Comparison of ENCODE assay signal across 8 cellular contexts in genomic region chr12:18139989-18140596, GRCh38. TPM values are rescaled to one million over a fixed set of nuclear protein-coding genes. Genes with fewer than 3 reads are reported as not detected.
DNase-seq lines count a peak whose midpoint lies in the region; ATAC-seq and TF ChIP-seq lines count a peak whose summit lies in the region.

No MANE protein-coding gene starts in this region.

- H3K27me3 ChIP-seq in BLaER1, result no peaks in the 10 kb centered on the region
- no peaks in the 10 kb centered on the region for H3K27me3 ChIP-seq in endodermal cell (ENCODE audit: control insufficient read depth, insufficient read depth, low read length, poor library complexity, severe bottlenecking)

- H3K27me3 Mint-ChIP-seq in endodermal cell (ENCODE audit: insufficient read depth), result no peaks in the 10 kb centered on the region
- no peaks in the 10 kb centered on the region for H3K27me3 Mint-ChIP-seq in progenitor cell of endocrine pancreas
- H3K27me3 Mint-ChIP-seq in activated naive CD8-positive, alpha-beta T cell treated with anti-CD3 and anti-CD28 coated beads, Interleukin-2, amount 50 U/mL, for 24 hours, result no peaks in the 10 kb centered on the region
- no peaks in the 10 kb centered on the region for H3K27me3 Mint-ChIP-seq in stimulated activated naive B cell treated with anti-CD40 and anti-IgM and Interleukin-4, amounts not matched to agents 10 μg/mL and 1 μg/mL and 100 μg/mL, for 72 hours

- TF ChIP-seq CTCF in endodermal cell (conservative IDR thresholded peaks at IDR 0.05) (peak; percentile 99), progenitor cell of endocrine pancreas (IDR thresholded peaks at IDR 0.05; ENCODE audit: unreplicated experiment) (peak; percentile 96)

- no peaks in the 10 kb centered on the region for H3K9me3 ChIP-seq in BLaER1
- H3K9me3 ChIP-seq in endodermal cell (ENCODE audit: control insufficient read depth, low read length), result no peaks in the 10 kb centered on the region

- H3K4me1 ChIP-seq in BLaER1 (peaks cover 24% of the 10 kb centered on the region), endodermal cell (ENCODE audit: control insufficient read depth, insufficient read depth, low read length) (no peaks in the 10 kb centered on the region)

- peak; percentile 57 for ATAC-seq in GM21360 (IDR thresholded peaks at IDR 0.05; ENCODE audit: unreplicated experiment)
- no peak for ATAC-seq in activated naive CD8-positive, alpha-beta T cell treated with anti-CD3 and anti-CD28 coated beads, Interleukin-2, amount 50 U/mL, for 24 hours
- ATAC-seq in stimulated activated naive B cell treated with anti-CD40 and anti-IgM and Interleukin-4, amounts not matched to agents 10 μg/mL and 1 μg/mL and 100 μg/mL, for 72 hours (replicated peaks), result no peak

- WGBS in endodermal cell (ENCODE audit: insufficient coverage in 1 of 2, insufficient read length in 1 of 2), 2 experiments, result no CpG with 5 or more reads among the region's 1 CpG

- no peaks in the 10 kb centered on the region for H4K20me1 ChIP-seq in BLaER1

- peak; percentile 20 for DNase-seq in NCI-H446 treated with DMSO at 0.1 percent for 48 hours (lab: John Stamatoyannopoulos, UW)
- no peak for DNase-seq in endodermal cell
- DNase-seq in progenitor cell of endocrine pancreas (ENCODE audit: low spot score, unreplicated experiment), result no peak
- no peak for DNase-seq in activated naive CD8-positive, alpha-beta T cell treated with anti-CD3 and anti-CD28 coated beads, Interleukin-2, amount 50 U/mL, for 24 hours
- DNase-seq in NCI-H2107 treated with DMSO at 0.1 percent for 48 hours (lab: John Stamatoyannopoulos, UW; ENCODE audit: unreplicated experiment), result no peak
- DNase-seq in stimulated activated naive B cell treated with anti-CD40 and anti-IgM and Interleukin-4, amounts not matched to agents 10 μg/mL and 1 μg/mL and 100 μg/mL, for 72 hours, result no peak

- H3K27ac ChIP-seq in BLaER1 (peak overlapping the region; percentile 81; the same call in 1 of the 2 replicates), endodermal cell (ENCODE audit: low read depth, low read length) (no peak overlapping the region)

- H3K27ac Mint-ChIP-seq in endodermal cell, result no peak overlapping the region
- H3K27ac Mint-ChIP-seq in progenitor cell of endocrine pancreas, result no peak overlapping the region
- no peak overlapping the region for H3K27ac Mint-ChIP-seq in activated naive CD8-positive, alpha-beta T cell treated with anti-CD3 and anti-CD28 coated beads, Interleukin-2, amount 50 U/mL, for 24 hours
- no peak overlapping the region for H3K27ac Mint-ChIP-seq in stimulated activated naive B cell treated with anti-CD40 and anti-IgM and Interleukin-4, amounts not matched to agents 10 μg/mL and 1 μg/mL and 100 μg/mL, for 72 hours

- no peak overlapping the region for H3K4me3 ChIP-seq in BLaER1
- no peak overlapping the region for H3K4me3 ChIP-seq in endodermal cell (ENCODE audit: low read length)

- H3K4me3 Mint-ChIP-seq in endodermal cell (no peak overlapping the region), progenitor cell of endocrine pancreas (ENCODE audit: low read depth) (no peak overlapping the region)
- H3K4me3 Mint-ChIP-seq in activated naive CD8-positive, alpha-beta T cell treated with anti-CD3 and anti-CD28 coated beads, Interleukin-2, amount 50 U/mL, for 24 hours, result no peak overlapping the region
- H3K4me3 Mint-ChIP-seq in stimulated activated naive B cell treated with anti-CD40 and anti-IgM and Interleukin-4, amounts not matched to agents 10 μg/mL and 1 μg/mL and 100 μg/mL, for 72 hours, result no peak overlapping the region

- H3K36me3 ChIP-seq in BLaER1 (no peaks in the 10 kb centered on the region), endodermal cell (ENCODE audit: control insufficient read depth, insufficient read depth, low read length) (no peaks in the 10 kb centered on the region)

- H3K4me2 ChIP-seq in BLaER1, result 0 out of 2 replicates have a peak overlapping the region, but pooled peaks have one; percentile 58

- H3K36me3 Mint-ChIP-seq in endodermal cell (ENCODE audit: low read depth) (no peaks in the 10 kb centered on the region), progenitor cell of endocrine pancreas (ENCODE audit: insufficient read depth) (no peaks in the 10 kb centered on the region)
- H3K36me3 Mint-ChIP-seq in activated naive CD8-positive, alpha-beta T cell treated with anti-CD3 and anti-CD28 coated beads, Interleukin-2, amount 50 U/mL, for 24 hours (ENCODE audit: low read depth), result no peaks in the 10 kb centered on the region
- H3K36me3 Mint-ChIP-seq in stimulated activated naive B cell treated with anti-CD40 and anti-IgM and Interleukin-4, amounts not matched to agents 10 μg/mL and 1 μg/mL and 100 μg/mL, for 72 hours, result no peaks in the 10 kb centered on the region

- peaks cover 3% of the 10 kb centered on the region for H3K4me1 Mint-ChIP-seq in endodermal cell
- H3K4me1 Mint-ChIP-seq in progenitor cell of endocrine pancreas (ENCODE audit: low read depth), result peaks cover 19% of the 10 kb centered on the region
- no peaks in the 10 kb centered on the region for H3K4me1 Mint-ChIP-seq in activated naive CD8-positive, alpha-beta T cell treated with anti-CD3 and anti-CD28 coated beads, Interleukin-2, amount 50 U/mL, for 24 hours
- H3K4me1 Mint-ChIP-seq in stimulated activated naive B cell treated with anti-CD40 and anti-IgM and Interleukin-4, amounts not matched to agents 10 μg/mL and 1 μg/mL and 100 μg/mL, for 72 hours, result peaks cover 0 to 5% of the 10 kb centered on the region in 2 donors

- H3K9ac ChIP-seq in BLaER1, result no peak overlapping the region
- H3K9ac ChIP-seq in endodermal cell (ENCODE audit: extremely low read depth, low read length, poor library complexity, severe bottlenecking), result no peak overlapping the region

- H3K9me3 Mint-ChIP-seq in endodermal cell, result no peaks in the 10 kb centered on the region
- no peaks in the 10 kb centered on the region for H3K9me3 Mint-ChIP-seq in progenitor cell of endocrine pancreas (ENCODE audit: low read depth)
- H3K9me3 Mint-ChIP-seq in activated naive CD8-positive, alpha-beta T cell treated with anti-CD3 and anti-CD28 coated beads, Interleukin-2, amount 50 U/mL, for 24 hours, result no peaks in the 10 kb centered on the region
- no peaks in the 10 kb centered on the region for H3K9me3 Mint-ChIP-seq in stimulated activated naive B cell treated with anti-CD40 and anti-IgM and Interleukin-4, amounts not matched to agents 10 μg/mL and 1 μg/mL and 100 μg/mL, for 72 hours

RNA-seq across cellular contexts. Expression of gene RERGL, which starts 50.1 kb away (rescaled TPM):
- not detected for total RNA-seq in endodermal cell
- 0.25 TPM for polyA plus RNA-seq in endodermal cell (2013, experiment 1 of 2)
- polyA plus RNA-seq in endodermal cell (2013, experiment 2 of 2), result not detected
- total RNA-seq in progenitor cell of endocrine pancreas, result not detected in 2 replicates
